ENCODE assay signal across 5 cellular contexts in the genomic region with DNA sequence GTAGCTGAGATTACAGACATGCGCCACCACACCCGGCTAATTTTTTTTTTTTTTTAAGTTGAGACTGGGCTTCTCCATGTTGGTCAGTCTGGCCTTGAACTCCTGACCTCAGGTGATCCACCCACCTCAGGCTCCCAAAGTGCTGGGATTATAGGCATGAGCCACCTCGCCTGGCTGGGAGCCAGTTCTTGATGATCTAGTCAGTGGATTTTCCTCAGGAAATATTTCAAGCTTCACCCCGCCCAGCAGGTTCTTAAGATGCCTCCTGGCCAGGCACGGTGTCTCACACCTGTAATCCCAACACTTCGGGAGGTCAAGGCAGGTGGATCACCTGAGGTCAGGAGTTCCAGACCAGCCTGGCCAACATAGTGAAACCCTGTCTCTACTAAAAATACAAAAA. TPM values are rescaled to one million over a fixed set of nuclear protein-coding genes. Genes with fewer than 3 reads are reported as not detected.
"Had no signal": no experiment of that assay in that cellular context is flagged by ENCODE, and none has a peak within 500 bp of the region (broad histone marks: within the 10 kb centered on the region; RNA-seq: fewer than 3 reads in every experiment).

No MANE protein-coding gene starts in this region.

RNA-seq across cellular contexts. Expression of a gene that starts 34.1 kb away (rescaled TPM):
- total RNA-seq: natural killer cell treated with Interleukin-12 subunit alpha and Interleukin-12 subunit beta and Interleukin-15 and Interleukin-18, amount 100 ng/mL, for 72 hours; neural crest cell; osteocyte; smooth muscle cell had no signal
- polyA plus RNA-seq: naive thymus-derived CD8-positive, alpha-beta T cell had no signal
